ENCODE assay signal across 1 cellular context in genomic region chr10:46048152-46048551, GRCh38.
A peak's percentile ranks its signal among the peaks of the same experiment; 100 is the strongest.
TF ChIP-seq lines count a peak whose summit lies in the region.

No MANE protein-coding gene starts in this region.

TF ChIP-seq in HepG2, 621 proteins besides CTCF, POLR2A, EP300 and RAD21 (continues in another document):
- TF ChIP-seq FOXK1 (CRISPR knock-in tag; IDR thresholded peaks at IDR 0.05; ENCODE audit: borderline replicate concordance, low read depth) (peak; percentile 29; the same call in 1 of the 2 replicates), SYNCRIP (IDR thresholded peaks at IDR 0.05; ENCODE audit: insufficient read depth, low read depth, low read length) (no peak), POGK (CRISPR knock-in tag; conservative IDR thresholded peaks at IDR 0.05) (no peak), SNAI1 (CRISPR knock-in tag; IDR thresholded peaks at IDR 0.05; ENCODE audit: borderline replicate concordance) (no peak), ZNF24 (IDR thresholded peaks at IDR 0.05) (no peak), BCL6 (CRISPR knock-in tag; IDR thresholded peaks at IDR 0.05) (peak; percentile 84), ZNF350 (CRISPR knock-in tag; IDR thresholded peaks at IDR 0.05; ENCODE audit: borderline replicate concordance, low read depth) (no peak), SCMH1 (CRISPR knock-in tag; IDR thresholded peaks at IDR 0.05; ENCODE audit: borderline replicate concordance) (no peak), PATZ1 (CRISPR knock-in tag; IDR thresholded peaks at IDR 0.05) (no peak), U2AF1 (optimal IDR thresholded peaks at IDR 0.05; ENCODE audit: low read depth, low read length) (no peak), CSRNP2 (CRISPR knock-in tag; conservative IDR thresholded peaks at IDR 0.05; ENCODE audit: low read depth) (no peak), TAF15 (IDR thresholded peaks at IDR 0.05; ENCODE audit: low read depth, low read length, poor library complexity, severe bottlenecking) (no peak), IRF2 (CRISPR knock-in tag; IDR thresholded peaks at IDR 0.05) (no peak), TCF12 (IDR thresholded peaks at IDR 0.05) (no peak), TCF12 (CRISPR knock-in tag; IDR thresholded peaks at IDR 0.05) (no peak), ZNF552 (CRISPR knock-in tag; IDR thresholded peaks at IDR 0.05; ENCODE audit: borderline replicate concordance) (no peak), SIX4 (CRISPR knock-in tag; IDR thresholded peaks at IDR 0.05) (no peak), STAT5B (CRISPR knock-in tag; IDR thresholded peaks at IDR 0.05) (no peak), NR2F1 (CRISPR knock-in tag; IDR thresholded peaks at IDR 0.05) (no peak), HNRNPUL1 (IDR thresholded peaks at IDR 0.05; ENCODE audit: low read depth, low read length) (no peak), ZNF136 (CRISPR knock-in tag; IDR thresholded peaks at IDR 0.05; ENCODE audit: low read depth) (no peak), ZBTB42 (CRISPR knock-in tag; IDR thresholded peaks at IDR 0.05) (no peak), HMGXB4 (CRISPR knock-in tag; IDR thresholded peaks at IDR 0.05; ENCODE audit: borderline replicate concordance in 1 of 2, low read depth in 1 of 2) (no peak), SOX6 (IDR thresholded peaks at IDR 0.05) (no peak), SOX6 (CRISPR knock-in tag; IDR thresholded peaks at IDR 0.05) (peak; percentile 81), TEAD3 (CRISPR knock-in tag; optimal IDR thresholded peaks at IDR 0.05; ENCODE audit: borderline replicate concordance) (peak; percentile 41), SAP130 (CRISPR knock-in tag; IDR thresholded peaks at IDR 0.05; ENCODE audit: low read depth) (peak; percentile 28; the same call in 1 of the 2 replicates), RBM39 (IDR thresholded peaks at IDR 0.05; ENCODE audit: low read depth, low read length, poor library complexity, severe bottlenecking) (no peak), HDAC2 (CRISPR knock-in tag; IDR thresholded peaks at IDR 0.05) (0 out of 2 replicates have a peak, but pooled peaks have one; percentile 22), HNF4A (CRISPR knock-in tag; IDR thresholded peaks at IDR 0.05) (0 out of 2 replicates have a peak, but pooled peaks have one; percentile 9), MED1 (CRISPR knock-in tag; IDR thresholded peaks at IDR 0.05) (no peak), RXRA (CRISPR knock-in tag; IDR thresholded peaks at IDR 0.05) (peak; percentile 69; the same call in 1 of the 2 replicates), FOXP1 (IDR thresholded peaks at IDR 0.05) (no peak), FOXP1 (CRISPR knock-in tag; IDR thresholded peaks at IDR 0.05) (no peak), SOX13 (IDR thresholded peaks at IDR 0.05) (no peak), SOX13 (CRISPR knock-in tag; conservative IDR thresholded peaks at IDR 0.05 in 1 of 2, IDR thresholded peaks at IDR 0.05 in 1 of 2) (peak in 1 of 2 experiments; percentile 77; a peak in 2 of 4 replicates), ZNF761 (CRISPR knock-in tag; conservative IDR thresholded peaks at IDR 0.05) (no peak), SRSF4 (IDR thresholded peaks at IDR 0.05; ENCODE audit: low read depth, low read length, poor library complexity, severe bottlenecking) (no peak), ETV5 (CRISPR knock-in tag; IDR thresholded peaks at IDR 0.05; ENCODE audit: borderline replicate concordance) (0 out of 2 replicates have a peak, but pooled peaks have one; percentile 11), RFX5 (IDR thresholded peaks at IDR 0.05; ENCODE audit: low read depth, low read length) (no peak), MAFG (CRISPR knock-in tag; IDR thresholded peaks at IDR 0.05) (no peak)
- TF ChIP-seq, protein P1, sequence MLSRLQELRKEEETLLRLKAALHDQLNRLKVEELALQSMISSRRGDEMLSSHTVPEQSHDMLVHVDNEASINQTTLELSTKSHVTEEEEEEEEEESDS (CRISPR knock-in tag; IDR thresholded peaks at IDR 0.05; ENCODE audit: borderline replicate concordance) = no peak
- TF ChIP-seq, protein P2, sequence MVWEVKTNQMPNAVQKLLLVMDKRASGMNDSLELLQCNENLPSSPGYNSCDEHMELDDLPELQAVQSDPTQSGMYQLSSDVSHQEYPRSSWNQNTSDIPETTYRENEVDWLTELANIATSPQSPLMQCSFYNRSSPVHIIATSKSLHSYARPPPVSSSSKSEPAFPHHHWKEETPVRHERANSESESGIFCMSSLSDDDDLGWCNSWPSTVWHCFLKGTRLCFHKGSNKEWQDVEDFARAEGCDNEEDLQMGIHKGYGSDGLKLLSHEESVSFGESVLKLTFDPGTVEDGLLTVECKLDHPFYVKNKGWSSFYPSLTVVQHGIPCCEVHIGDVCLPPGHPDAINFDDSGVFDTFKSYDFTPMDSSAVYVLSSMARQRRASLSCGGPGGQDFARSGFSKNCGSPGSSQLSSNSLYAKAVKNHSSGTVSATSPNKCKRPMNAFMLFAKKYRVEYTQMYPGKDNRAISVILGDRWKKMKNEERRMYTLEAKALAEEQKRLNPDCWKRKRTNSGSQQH (CRISPR knock-in tag; IDR thresholded peaks at IDR 0.05; ENCODE audit: low read depth) = no peak
- TF ChIP-seq, protein P3, sequence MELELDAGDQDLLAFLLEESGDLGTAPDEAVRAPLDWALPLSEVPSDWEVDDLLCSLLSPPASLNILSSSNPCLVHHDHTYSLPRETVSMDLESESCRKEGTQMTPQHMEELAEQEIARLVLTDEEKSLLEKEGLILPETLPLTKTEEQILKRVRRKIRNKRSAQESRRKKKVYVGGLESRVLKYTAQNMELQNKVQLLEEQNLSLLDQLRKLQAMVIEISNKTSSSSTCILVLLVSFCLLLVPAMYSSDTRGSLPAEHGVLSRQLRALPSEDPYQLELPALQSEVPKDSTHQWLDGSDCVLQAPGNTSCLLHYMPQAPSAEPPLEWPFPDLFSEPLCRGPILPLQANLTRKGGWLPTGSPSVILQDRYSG (CRISPR knock-in tag; IDR thresholded peaks at IDR 0.05) = no peak
- TF ChIP-seq, protein P4, sequence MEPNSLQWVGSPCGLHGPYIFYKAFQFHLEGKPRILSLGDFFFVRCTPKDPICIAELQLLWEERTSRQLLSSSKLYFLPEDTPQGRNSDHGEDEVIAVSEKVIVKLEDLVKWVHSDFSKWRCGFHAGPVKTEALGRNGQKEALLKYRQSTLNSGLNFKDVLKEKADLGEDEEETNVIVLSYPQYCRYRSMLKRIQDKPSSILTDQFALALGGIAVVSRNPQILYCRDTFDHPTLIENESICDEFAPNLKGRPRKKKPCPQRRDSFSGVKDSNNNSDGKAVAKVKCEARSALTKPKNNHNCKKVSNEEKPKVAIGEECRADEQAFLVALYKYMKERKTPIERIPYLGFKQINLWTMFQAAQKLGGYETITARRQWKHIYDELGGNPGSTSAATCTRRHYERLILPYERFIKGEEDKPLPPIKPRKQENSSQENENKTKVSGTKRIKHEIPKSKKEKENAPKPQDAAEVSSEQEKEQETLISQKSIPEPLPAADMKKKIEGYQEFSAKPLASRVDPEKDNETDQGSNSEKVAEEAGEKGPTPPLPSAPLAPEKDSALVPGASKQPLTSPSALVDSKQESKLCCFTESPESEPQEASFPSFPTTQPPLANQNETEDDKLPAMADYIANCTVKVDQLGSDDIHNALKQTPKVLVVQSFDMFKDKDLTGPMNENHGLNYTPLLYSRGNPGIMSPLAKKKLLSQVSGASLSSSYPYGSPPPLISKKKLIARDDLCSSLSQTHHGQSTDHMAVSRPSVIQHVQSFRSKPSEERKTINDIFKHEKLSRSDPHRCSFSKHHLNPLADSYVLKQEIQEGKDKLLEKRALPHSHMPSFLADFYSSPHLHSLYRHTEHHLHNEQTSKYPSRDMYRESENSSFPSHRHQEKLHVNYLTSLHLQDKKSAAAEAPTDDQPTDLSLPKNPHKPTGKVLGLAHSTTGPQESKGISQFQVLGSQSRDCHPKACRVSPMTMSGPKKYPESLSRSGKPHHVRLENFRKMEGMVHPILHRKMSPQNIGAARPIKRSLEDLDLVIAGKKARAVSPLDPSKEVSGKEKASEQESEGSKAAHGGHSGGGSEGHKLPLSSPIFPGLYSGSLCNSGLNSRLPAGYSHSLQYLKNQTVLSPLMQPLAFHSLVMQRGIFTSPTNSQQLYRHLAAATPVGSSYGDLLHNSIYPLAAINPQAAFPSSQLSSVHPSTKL (CRISPR knock-in tag; IDR thresholded peaks at IDR 0.05) = peak; percentile 50; the same call in 1 of the 2 replicates
- TF ChIP-seq, protein P5, sequence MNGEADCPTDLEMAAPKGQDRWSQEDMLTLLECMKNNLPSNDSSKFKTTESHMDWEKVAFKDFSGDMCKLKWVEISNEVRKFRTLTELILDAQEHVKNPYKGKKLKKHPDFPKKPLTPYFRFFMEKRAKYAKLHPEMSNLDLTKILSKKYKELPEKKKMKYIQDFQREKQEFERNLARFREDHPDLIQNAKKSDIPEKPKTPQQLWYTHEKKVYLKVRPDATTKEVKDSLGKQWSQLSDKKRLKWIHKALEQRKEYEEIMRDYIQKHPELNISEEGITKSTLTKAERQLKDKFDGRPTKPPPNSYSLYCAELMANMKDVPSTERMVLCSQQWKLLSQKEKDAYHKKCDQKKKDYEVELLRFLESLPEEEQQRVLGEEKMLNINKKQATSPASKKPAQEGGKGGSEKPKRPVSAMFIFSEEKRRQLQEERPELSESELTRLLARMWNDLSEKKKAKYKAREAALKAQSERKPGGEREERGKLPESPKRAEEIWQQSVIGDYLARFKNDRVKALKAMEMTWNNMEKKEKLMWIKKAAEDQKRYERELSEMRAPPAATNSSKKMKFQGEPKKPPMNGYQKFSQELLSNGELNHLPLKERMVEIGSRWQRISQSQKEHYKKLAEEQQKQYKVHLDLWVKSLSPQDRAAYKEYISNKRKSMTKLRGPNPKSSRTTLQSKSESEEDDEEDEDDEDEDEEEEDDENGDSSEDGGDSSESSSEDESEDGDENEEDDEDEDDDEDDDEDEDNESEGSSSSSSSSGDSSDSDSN (CRISPR knock-in tag; IDR thresholded peaks at IDR 0.05) = no peak
- TF ChIP-seq, protein P6, sequence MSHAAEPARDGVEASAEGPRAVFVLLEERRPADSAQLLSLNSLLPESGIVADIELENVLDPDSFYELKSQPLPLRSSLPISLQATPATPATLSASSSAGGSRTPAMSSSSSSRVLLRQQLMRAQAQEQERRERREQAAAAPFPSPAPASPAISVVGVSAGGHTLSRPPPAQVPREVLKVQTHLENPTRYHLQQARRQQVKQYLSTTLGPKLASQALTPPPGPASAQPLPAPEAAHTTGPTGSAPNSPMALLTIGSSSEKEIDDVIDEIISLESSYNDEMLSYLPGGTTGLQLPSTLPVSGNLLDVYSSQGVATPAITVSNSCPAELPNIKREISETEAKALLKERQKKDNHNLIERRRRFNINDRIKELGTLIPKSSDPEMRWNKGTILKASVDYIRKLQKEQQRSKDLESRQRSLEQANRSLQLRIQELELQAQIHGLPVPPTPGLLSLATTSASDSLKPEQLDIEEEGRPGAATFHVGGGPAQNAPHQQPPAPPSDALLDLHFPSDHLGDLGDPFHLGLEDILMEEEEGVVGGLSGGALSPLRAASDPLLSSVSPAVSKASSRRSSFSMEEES (CRISPR knock-in tag; IDR thresholded peaks at IDR 0.05) = no peak
